ENCODE assay signal across 9 cellular contexts in genomic region chr14:63510538-63510937, GRCh38. TPM values are rescaled to one million over a fixed set of nuclear protein-coding genes. Genes with fewer than 3 reads are reported as not detected.
DNase-seq lines count a peak whose midpoint lies in the region; ATAC-seq, FAIRE-seq and TF ChIP-seq lines count a peak whose summit lies in the region.
"Had no signal": no experiment of that assay in that cellular context is flagged by ENCODE, and none has a peak within 500 bp of the region (broad histone marks: within the 10 kb centered on the region; RNA-seq: fewer than 3 reads in every experiment).

No MANE protein-coding gene starts in this region.

- TF ChIP-seq CTCF in DND-41 (IDR thresholded peaks at IDR 0.05; ENCODE audit: borderline replicate concordance, extremely low read depth, low read length, poor library complexity, severe bottlenecking) (no peak), dorsolateral prefrontal cortex (IDR thresholded peaks at IDR 0.05 in 54 of 56, conservative IDR thresholded peaks at IDR 0.05 in 2 of 56; ENCODE audit: low read depth in 1 of 56, partially characterized antibody in 56 of 56) (no peak)

- H3K27me3 ChIP-seq in DND-41 (ENCODE audit: insufficient read depth, low read length, poor library complexity) (no peaks in the 10 kb centered on the region), dorsolateral prefrontal cortex (no peaks in the 10 kb centered on the region)

- peaks cover 26% of the 10 kb centered on the region for H3K36me3 ChIP-seq in DND-41 (ENCODE audit: insufficient read depth, low read length)

- H3K4me3 ChIP-seq in DND-41 (ENCODE audit: low read depth in 1 of 2, low read length in 2 of 2) = no peak overlapping the region
- H3K4me3 ChIP-seq in dorsolateral prefrontal cortex = no peak overlapping the region
- H3K4me3 ChIP-seq: K562 had no signal

- no peak for FAIRE-seq in GM12891 (lab: Jason Lieb, UNC)
- FAIRE-seq: K562 had no signal

- peaks cover 52% of the 10 kb centered on the region for H4K20me1 ChIP-seq in DND-41 (ENCODE audit: insufficient read depth, low read length)

- no peak overlapping the region for H3K9ac ChIP-seq in DND-41 (ENCODE audit: low read depth, low read length)

- no peaks in the 10 kb centered on the region for H3K9me3 ChIP-seq in DND-41 (ENCODE audit: insufficient read depth, low read length, severe bottlenecking)

- no peak overlapping the region for H2AFZ ChIP-seq in DND-41 (ENCODE audit: low read depth, low read length)

- ATAC-seq in DND-41 (ENCODE audit: insufficient read depth, low read depth) = peak; percentile 91
- ATAC-seq in GM21381 (IDR thresholded peaks at IDR 0.05; ENCODE audit: unreplicated experiment) = peak; percentile 73
- peak; percentile 91 for ATAC-seq in HG03432 (IDR thresholded peaks at IDR 0.05; ENCODE audit: unreplicated experiment)
- ATAC-seq: K562 had no signal

- H3K4me1 ChIP-seq in DND-41 (ENCODE audit: insufficient read depth, low read length) = peaks cover 10% of the 10 kb centered on the region

- DNase-seq in DND-41 (peak; percentile 29), astrocyte of the hippocampus (ENCODE audit: low read depth, low spot score) (peak; percentile 27), GM12891 (ENCODE audit: insufficient read length, low spot score) (no peak), dorsolateral prefrontal cortex (no peak), caudate nucleus (lab: John Stamatoyannopoulos, UW) (no peak), SKM-1 (lab: John Stamatoyannopoulos, UW; ENCODE audit: unreplicated experiment) (no peak)

- TF ChIP-seq POLR2A in GM12891 (IDR thresholded peaks at IDR 0.05; ENCODE audit: low read depth, low read length) = no peak

- H3K79me2 ChIP-seq in DND-41 (ENCODE audit: insufficient read depth, low read length) = peaks cover 93% of the 10 kb centered on the region

- H3K4me2 ChIP-seq in DND-41 (ENCODE audit: insufficient read depth, low read length) = no peak overlapping the region

- no peak overlapping the region for H3K27ac ChIP-seq in DND-41 (ENCODE audit: low read length)
- H3K27ac ChIP-seq in dorsolateral prefrontal cortex = no peak overlapping the region
- no peak overlapping the region for H3K27ac ChIP-seq in caudate nucleus (ENCODE audit: low read depth, low read length)

- intact Hi-C loops in dorsolateral prefrontal cortex (cut with DNase I) = no loop called here

TF ChIP-seq in GM12891, 5 proteins besides CTCF, POLR2A, EP300 and RAD21:
- no peak for TF ChIP-seq TAF1 (IDR thresholded peaks at IDR 0.05; ENCODE audit: low read depth, low read length)
- TF ChIP-seq PAX5 (IDR thresholded peaks at IDR 0.05; ENCODE audit: insufficient read depth, low read length, severe bottlenecking) = no peak
- TF ChIP-seq SPI1 (IDR thresholded peaks at IDR 0.05; ENCODE audit: low read depth, low read length) = no peak
- no peak for TF ChIP-seq POU2F2 (IDR thresholded peaks at IDR 0.05; ENCODE audit: low read depth, low read length)
- no peak for TF ChIP-seq POLR2AphosphoS5 (IDR thresholded peaks at IDR 0.05; ENCODE audit: low read depth, low read length)
TF ChIP-seq in GM12891: peak in this region for 0.

RNA-seq across cellular contexts. Expression of gene PPP2R5E, which starts 32.6 kb away (rescaled TPM):
- polyA plus RNA-seq in GM12891 (2012; ENCODE audit: low read depth, missing spikeins) = 15.4 TPM
- 10 to 100 TPM; 33.6 to 65.9 (median 50.8) TPM for total RNA-seq in dorsolateral prefrontal cortex

Comparison
In these comparisons a context has a peak if more than half of its experiments do, and no peak if none do; other contexts are left out.
1. DNase-seq: peak in DND-41 (single experiment) and astrocyte of the hippocampus (single experiment); none in GM12891 (single experiment), dorsolateral prefrontal cortex (0 of 10), caudate nucleus (0 of 61) and SKM-1 (single experiment).
2. Peak in every context shown above with its lines, with median percentiles within 50 percentile points of each other: ATAC-seq.